Comparison of ENCODE assay signal across 9 cellular contexts in the genomic region with DNA sequence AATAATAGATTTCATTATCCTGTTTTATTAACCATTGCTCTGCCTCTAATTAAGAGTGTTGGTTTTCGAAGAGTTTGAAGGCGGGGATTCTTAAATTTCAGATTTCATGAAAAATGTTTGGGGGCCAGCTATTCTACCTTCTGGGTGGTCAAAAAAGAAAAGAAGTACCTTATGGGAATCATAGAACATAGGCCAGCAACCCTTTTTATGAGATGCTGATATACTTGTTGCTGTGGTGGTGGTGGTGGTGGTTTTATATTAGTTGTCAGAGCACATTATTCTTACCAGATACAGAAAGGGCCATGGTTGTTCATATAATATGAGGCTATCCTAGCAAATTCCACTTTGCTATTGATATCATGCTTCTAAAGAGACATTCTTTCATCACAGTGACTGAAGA. TPM values are rescaled to one million over a fixed set of nuclear protein-coding genes. Genes with fewer than 3 reads are reported as not detected.
DNase-seq lines count a peak whose midpoint lies in the region; ATAC-seq and TF ChIP-seq lines count a peak whose summit lies in the region.
"Had no signal": no experiment of that assay in that cellular context is flagged by ENCODE, and none has a peak within 500 bp of the region (broad histone marks: within the 10 kb centered on the region; RNA-seq: fewer than 3 reads in every experiment).

No MANE protein-coding gene starts in this region.

- H3K4me3 ChIP-seq in subcutaneous abdominal adipose tissue (ENCODE audit: low read depth in 1 of 5, low read length in 5 of 5) (no peak overlapping the region), upper lobe of left lung (no peak overlapping the region)

- no peaks in the 10 kb centered on the region for H3K9me3 Mint-ChIP-seq in activated naive CD4-positive, alpha-beta T cell treated with anti-CD3 and anti-CD28 coated beads for 36 hours
- H3K9me3 Mint-ChIP-seq in activated CD8-positive, alpha-beta T cell treated with anti-CD3 and anti-CD28 coated beads for 36 hours: peaks cover 6% of the 10 kb centered on the region
- H3K9me3 Mint-ChIP-seq in memory B cell: peaks cover 2% of the 10 kb centered on the region

- CTCF ChIA-PET in activated naive CD4-positive, alpha-beta T cell treated with anti-CD3 and anti-CD28 coated beads for 36 hours (lab: Charles Lee): interaction anchor here (1.0 to 8.8 kb wide), 6 partner anchors 13 to 69 kb away, joined by 3 to 63 read pairs (median 4); no protein-coding TSS in a partner anchor
- CTCF ChIA-PET in activated CD8-positive, alpha-beta T cell treated with anti-CD3 and anti-CD28 coated beads for 36 hours (lab: Charles Lee): interaction anchor here (1.1 to 7.7 kb wide), 5 partner anchors 9 to 67 kb away, joined by 3 to 48 read pairs (median 6); no protein-coding TSS in a partner anchor

- H3K4me1 ChIP-seq in subcutaneous abdominal adipose tissue (ENCODE audit: control insufficient read depth in 5 of 5, insufficient read depth in 5 of 5, low read length in 5 of 5): peaks cover 0 to 62% (median 52%) of the 10 kb centered on the region in 5 donors
- peaks cover 57 to 74% (median 63%) of the 10 kb centered on the region in 4 donors for H3K4me1 ChIP-seq in upper lobe of left lung

- H3K36me3 Mint-ChIP-seq in activated naive CD4-positive, alpha-beta T cell treated with anti-CD3 and anti-CD28 coated beads for 36 hours (ENCODE audit: low read depth): peaks cover 7% of the 10 kb centered on the region
- H3K36me3 Mint-ChIP-seq in activated CD8-positive, alpha-beta T cell treated with anti-CD3 and anti-CD28 coated beads for 36 hours (ENCODE audit: low read depth): peaks cover 36% of the 10 kb centered on the region
- H3K36me3 Mint-ChIP-seq in memory B cell: peaks cover 7% of the 10 kb centered on the region

- H3K4me3 Mint-ChIP-seq in activated naive CD4-positive, alpha-beta T cell treated with anti-CD3 and anti-CD28 coated beads for 36 hours: peak overlapping the region; percentile 2
- H3K4me3 Mint-ChIP-seq in activated CD8-positive, alpha-beta T cell treated with anti-CD3 and anti-CD28 coated beads for 36 hours: peak overlapping the region; percentile 90
- peak overlapping the region; percentile 61 for H3K4me3 Mint-ChIP-seq in memory B cell

- 93 to 97% methylated on average over 2 of the region's 2 CpGs for WGBS in upper lobe of left lung, 2 donors

- H3K4me1 Mint-ChIP-seq in activated naive CD4-positive, alpha-beta T cell treated with anti-CD3 and anti-CD28 coated beads for 36 hours (ENCODE audit: low read depth): peaks cover 68% of the 10 kb centered on the region
- peaks cover 63% of the 10 kb centered on the region for H3K4me1 Mint-ChIP-seq in activated CD8-positive, alpha-beta T cell treated with anti-CD3 and anti-CD28 coated beads for 36 hours (ENCODE audit: low read depth)
- H3K4me1 Mint-ChIP-seq in memory B cell: peaks cover 43% of the 10 kb centered on the region

- no peak for ATAC-seq in activated CD8-positive, alpha-beta T cell treated with anti-CD3 and anti-CD28 coated beads for 36 hours
- ATAC-seq in memory B cell (ENCODE audit: low read depth) (no peak), upper lobe of left lung (ENCODE audit: low FRiP score in 2 of 2) (no peak), GM19328 (IDR thresholded peaks at IDR 0.05; ENCODE audit: unreplicated experiment) (no peak)

- H3K27me3 ChIP-seq in subcutaneous abdominal adipose tissue (ENCODE audit: control insufficient read depth in 5 of 5, insufficient read depth in 4 of 5, low read length in 5 of 5) (no peaks in the 10 kb centered on the region), upper lobe of left lung (no peaks in the 10 kb centered on the region)
- H3K27me3 ChIP-seq: uterus had no signal

- POLR2A ChIA-PET in activated CD8-positive, alpha-beta T cell treated with anti-CD3 and anti-CD28 coated beads for 36 hours (lab: Charles Lee): interaction anchor here (0.6 to 13.6 kb wide), 7 partner anchors 20 to 72 kb away, joined by 3 to 278 read pairs (median 45); a partner anchor contains a TSS

- DNase-seq in activated naive CD4-positive, alpha-beta T cell treated with anti-CD3 and anti-CD28 coated beads for 36 hours: no peak
- DNase-seq in activated naive CD4-positive, alpha-beta T cell (lab: John Stamatoyannopoulos, UW): no peak
- DNase-seq in activated CD8-positive, alpha-beta T cell treated with anti-CD3 and anti-CD28 coated beads for 36 hours: no peak
- DNase-seq in memory B cell (ENCODE audit: low spot score in 2 of 2) (no peak), upper lobe of left lung (no peak), amniotic stem cell (lab: John Stamatoyannopoulos, UW) (no peak)
- DNase-seq: uterus had no signal

- peak overlapping the region; percentile 90 for H3K27ac Mint-ChIP-seq in activated naive CD4-positive, alpha-beta T cell treated with anti-CD3 and anti-CD28 coated beads for 36 hours
- peak overlapping the region; percentile 86 for H3K27ac Mint-ChIP-seq in activated CD8-positive, alpha-beta T cell treated with anti-CD3 and anti-CD28 coated beads for 36 hours
- H3K27ac Mint-ChIP-seq in memory B cell: peak overlapping the region; percentile 98

- H3K27me3 Mint-ChIP-seq in activated naive CD4-positive, alpha-beta T cell treated with anti-CD3 and anti-CD28 coated beads for 36 hours (ENCODE audit: low read depth): no peaks in the 10 kb centered on the region
- no peaks in the 10 kb centered on the region for H3K27me3 Mint-ChIP-seq in activated CD8-positive, alpha-beta T cell treated with anti-CD3 and anti-CD28 coated beads for 36 hours
- no peaks in the 10 kb centered on the region for H3K27me3 Mint-ChIP-seq in memory B cell

- peak overlapping the region; percentile 94 for H3K27ac ChIP-seq in subcutaneous abdominal adipose tissue (ENCODE audit: low read depth, low read length)
- H3K27ac ChIP-seq in upper lobe of left lung: peak overlapping the region in 2 of 4 donors; percentile 17 to 100

- TF ChIP-seq CTCF in activated CD8-positive, alpha-beta T cell treated with anti-CD3 and anti-CD28 coated beads for 36 hours (IDR thresholded peaks at IDR 0.05): no peak
- TF ChIP-seq CTCF in upper lobe of left lung (IDR thresholded peaks at IDR 0.05): no peak

- H3K36me3 ChIP-seq in subcutaneous abdominal adipose tissue (ENCODE audit: control insufficient read depth in 5 of 5, insufficient read depth in 5 of 5, low read length in 5 of 5) (no peaks in the 10 kb centered on the region), upper lobe of left lung (no peaks in the 10 kb centered on the region)
- H3K36me3 ChIP-seq: uterus had no signal

- TF ChIP-seq POLR2A in upper lobe of left lung (IDR thresholded peaks at IDR 0.05): no peak

- no peaks in the 10 kb centered on the region for H3K9me3 ChIP-seq in subcutaneous abdominal adipose tissue (ENCODE audit: control insufficient read depth in 5 of 5, low read length in 5 of 5)
- H3K9me3 ChIP-seq in upper lobe of left lung: no peaks in the 10 kb centered on the region
- H3K9me3 ChIP-seq: uterus had no signal

- no peak for TF ChIP-seq EP300 in upper lobe of left lung (IDR thresholded peaks at IDR 0.05)

- peak overlapping the region in 3 of 5 donors; percentile 57 to 77 (median 60) for H3K9ac ChIP-seq in subcutaneous abdominal adipose tissue (ENCODE audit: low read length in 5 of 5)

- intact Hi-C loops in activated naive CD4-positive, alpha-beta T cell treated with anti-CD3 and anti-CD28 coated beads for 36 hours (cut with micrococcal nuclease): loop anchor here (1.0 to 10.0 kb wide), 3 partner anchors 24 to 526 kb away; no protein-coding TSS in a partner anchor
- intact Hi-C loops in activated CD8-positive, alpha-beta T cell treated with anti-CD3 and anti-CD28 coated beads for 36 hours (cut with micrococcal nuclease): no loop called here

RNA-seq across cellular contexts. Expression of a gene that starts 4.4 kb away (rescaled TPM):
- 10 to 100 TPM; 37.5 to 40.0 TPM for total RNA-seq in activated naive CD4-positive, alpha-beta T cell treated with anti-CD3 and anti-CD28 coated beads for 36 hours
- total RNA-seq in activated CD8-positive, alpha-beta T cell treated with anti-CD3 and anti-CD28 coated beads for 36 hours: 10 to 100 TPM; 62.5 to 68.4 TPM
- 10 to 100 TPM; 32.8 to 80.7 (median 65.6) TPM for total RNA-seq in upper lobe of left lung

RNA-seq across cellular contexts. Expression of a gene that starts 38.5 kb away (rescaled TPM):
- 100 to 1,000 TPM; 290 to 303 TPM for total RNA-seq in activated naive CD4-positive, alpha-beta T cell treated with anti-CD3 and anti-CD28 coated beads for 36 hours
- 100 to 1,000 TPM; 324 to 332 TPM for total RNA-seq in activated CD8-positive, alpha-beta T cell treated with anti-CD3 and anti-CD28 coated beads for 36 hours
- total RNA-seq in upper lobe of left lung: 100 to 1,000 TPM in 4 of 6 donors, 10 to 100 TPM in 2; 45.3 to 154 (median 113) TPM

Comparison
In these comparisons a context has a peak if more than half of its experiments do, and no peak if none do; other contexts are left out.
1. H3K4me3 Mint-ChIP-seq: peak in every context shown above with its lines; median percentile 90 in activated CD8-positive, alpha-beta T cell treated with anti-CD3 and anti-CD28 coated beads for 36 hours; 61 in memory B cell; 2 in activated naive CD4-positive, alpha-beta T cell treated with anti-CD3 and anti-CD28 coated beads for 36 hours.